Comparison of ENCODE assay signal across 8 cellular contexts in genomic region chr2:99337164-99337930, GRCh38. TPM values are rescaled to one million over a fixed set of nuclear protein-coding genes. Genes with fewer than 3 reads are reported as not detected.
A peak's percentile ranks its signal among the peaks of the same experiment; 100 is the strongest.
DNase-seq lines count a peak whose midpoint lies in the region; ATAC-seq and FAIRE-seq lines count a peak whose summit lies in the region.

Gene EIF5B, plus strand, starts transcription at chr2:99337389. Its CDS starts 166 bp downstream, at chr2:99337555.

- FAIRE-seq in endometrium (lab: Jason Lieb, UNC) = peak; percentile 39

- peak within 1 kb of the TSS; percentile 64; the same call in 1 of the 2 replicates for H3K27ac ChIP-seq in HUES6 (ENCODE audit: low read depth, low read length)
- peak within 1 kb of the TSS; percentile 92 for H3K27ac ChIP-seq in mesodermal cell (ENCODE audit: low read depth, low read length, severe bottlenecking)

- peak; percentile 75 for DNase-seq in DMS 273 treated with DMSO at 0.1 percent for 48 hours (lab: John Stamatoyannopoulos, UW)
- DNase-seq in NT2/D1 (ENCODE audit: low read depth, low spot score) = peak; percentile 95
- DNase-seq in activated CD8-positive, alpha-beta memory T cell treated with anti-CD3 and anti-CD28 coated beads, Interleukin-2, amount 50 U/mL, for 1 hour (ENCODE audit: extremely low read depth) = peak; percentile 79
- DNase-seq in stimulated activated CD8-positive, alpha-beta memory T cell treated with anti-CD3 and anti-CD28 coated beads, Interleukin-15, amount 100 ng/mL, for 24 hours (ENCODE audit: low read depth) = peak; percentile 84

- peak; percentile 58 for ATAC-seq in GM21447 (IDR thresholded peaks at IDR 0.05; ENCODE audit: unreplicated experiment)

- 0% methylated on average over 42 to 50 of the region's 80 CpGs for WGBS in mesodermal cell (ENCODE audit: insufficient coverage in 2 of 2), 2 experiments

- H3K36me3 ChIP-seq in HUES6 (ENCODE audit: control insufficient read depth, insufficient read depth, low read length) (peaks cover 11% of the 10 kb centered on the region), NT2/D1 (ENCODE audit: insufficient read depth, insufficient read length, low read length) (peaks cover 20% of the 10 kb centered on the region), mesodermal cell (ENCODE audit: control insufficient read depth, insufficient read depth, low read length) (peaks cover 20% of the 10 kb centered on the region)

- H3K4me3 ChIP-seq in HUES6 (ENCODE audit: low read depth, low read length) (peak within 1 kb of the TSS; percentile 92), NT2/D1 (ENCODE audit: insufficient read length, low read depth) (peak within 1 kb of the TSS; percentile 96), mesodermal cell (ENCODE audit: extremely low read depth, insufficient read depth, low read length, poor library complexity, severe bottlenecking) (peak within 1 kb of the TSS; percentile 87)

- H3K9me3 ChIP-seq in HUES6 (ENCODE audit: control insufficient read depth, insufficient read depth, low read depth, low read length) (no peaks in the 10 kb centered on the region), NT2/D1 (ENCODE audit: insufficient read depth, low read length) (no peaks in the 10 kb centered on the region), mesodermal cell (ENCODE audit: control insufficient read depth, low read length) (no peaks in the 10 kb centered on the region)

- H3K4me1 ChIP-seq in HUES6 (ENCODE audit: control insufficient read depth, insufficient read depth, low read length) (peaks cover 3% of the 10 kb centered on the region; the same call in 1 of the 2 replicates), NT2/D1 (ENCODE audit: insufficient read depth, insufficient read length) (no peaks in the 10 kb centered on the region), mesodermal cell (ENCODE audit: control insufficient read depth, insufficient read depth, low read length, poor library complexity, severe bottlenecking) (no peaks in the 10 kb centered on the region)

- H3K9ac ChIP-seq in HUES6 (ENCODE audit: low read length) (peak within 1 kb of the TSS; percentile 96), NT2/D1 (ENCODE audit: insufficient read length, low read depth) (peak within 1 kb of the TSS; percentile 96)

- H3K27me3 ChIP-seq in HUES6 (ENCODE audit: control insufficient read depth, insufficient read depth, low read length) (no peaks in the 10 kb centered on the region), NT2/D1 (ENCODE audit: insufficient read depth, insufficient read length) (no peaks in the 10 kb centered on the region)

RNA-seq across cellular contexts. Expression of gene EIF5B, which starts in this region (rescaled TPM):
- polyA plus RNA-seq in mesodermal cell (2013, experiment 1 of 2) = 38.8 TPM
- 50.3 TPM for polyA plus RNA-seq in mesodermal cell (2013, experiment 2 of 2)

Comparison
In these comparisons a context has a peak if more than half of its experiments do, and no peak if none do; other contexts are left out.
1. Peak in every context shown above with its lines: DNase-seq, ATAC-seq, H3K4me3 ChIP-seq and H3K27ac ChIP-seq.